In genomic region chr13:98581971-98582702, GRCh38 we compare ENCODE assay signal across 11 cellular contexts. TPM values are rescaled to one million over a fixed set of nuclear protein-coding genes. Genes with fewer than 3 reads are reported as not detected.
DNase-seq lines count a peak whose midpoint lies in the region; ATAC-seq and TF ChIP-seq lines count a peak whose summit lies in the region.
"Had no signal": no experiment of that assay in that cellular context is flagged by ENCODE, and none has a peak within 500 bp of the region (broad histone marks: within the 10 kb centered on the region; RNA-seq: fewer than 3 reads in every experiment).

No MANE protein-coding gene starts in this region.

- no peak for DNase-seq in activated naive CD4-positive, alpha-beta T cell (lab: John Stamatoyannopoulos, UW)
- DNase-seq in RWPE2 (ENCODE audit: low spot score) (no peak), foreskin keratinocyte (peak in 1 of 2 donors; percentile 75), type B pancreatic cell (ENCODE audit: extremely low spot score, unreplicated experiment) (no peak), globus pallidus (ENCODE audit: low spot score) (no peak), Kasumi-1 (lab: John Stamatoyannopoulos, UW) (no peak)
- DNase-seq in CD8-positive, alpha-beta memory T cell, result no peak
- DNase-seq: mucosa of descending colon, T-helper 9 cell had no signal

- H3K4me1 ChIP-seq in RWPE2 (ENCODE audit: insufficient read depth, poor library complexity, severe bottlenecking), result peaks cover 33% of the 10 kb centered on the region
- peaks cover 34% of the 10 kb centered on the region for H3K4me1 ChIP-seq in foreskin keratinocyte
- H3K4me1 ChIP-seq in CD8-positive, alpha-beta memory T cell (ENCODE audit: insufficient read depth, low read length), result no peaks in the 10 kb centered on the region

- H3K4me1 Mint-ChIP-seq in activated naive CD4-positive, alpha-beta T cell treated with anti-CD3 and anti-CD28 coated beads, Interleukin-2, amount 50 U/mL, for 24 hours, result peaks cover 9% of the 10 kb centered on the region
- peaks cover 58% of the 10 kb centered on the region for H3K4me1 Mint-ChIP-seq in type B pancreatic cell (ENCODE audit: unreplicated experiment)
- H3K4me1 Mint-ChIP-seq in CD8-positive, alpha-beta memory T cell, result peaks cover 2 to 14% (median 5%) of the 10 kb centered on the region in 3 donors

- TF ChIP-seq CTCF in RWPE2 (IDR thresholded peaks at IDR 0.05; ENCODE audit: poor library complexity, severe bottlenecking), result no peak
- no peak for TF ChIP-seq CTCF in foreskin keratinocyte (conservative IDR thresholded peaks at IDR 0.05)
- peak; percentile 33 for TF ChIP-seq CTCF in type B pancreatic cell (conservative IDR thresholded peaks at IDR 0.05)

- CTCF ChIA-PET in CD8-positive, alpha-beta memory T cell (lab: Charles Lee), result interaction anchor here (0.9 to 1.2 kb wide), 2 partner anchors 12 to 137 kb away, joined by 3 to 4 read pairs; no protein-coding TSS in a partner anchor

- H3K9me3 Mint-ChIP-seq in activated naive CD4-positive, alpha-beta T cell treated with anti-CD3 and anti-CD28 coated beads, Interleukin-2, amount 50 U/mL, for 24 hours, result no peaks in the 10 kb centered on the region
- H3K9me3 Mint-ChIP-seq in type B pancreatic cell, result no peaks in the 10 kb centered on the region
- H3K9me3 Mint-ChIP-seq in CD8-positive, alpha-beta memory T cell, result no peaks in the 10 kb centered on the region
- H3K9me3 Mint-ChIP-seq: IgD-negative memory B cell had no signal

- H3K4me3 Mint-ChIP-seq in activated naive CD4-positive, alpha-beta T cell treated with anti-CD3 and anti-CD28 coated beads, Interleukin-2, amount 50 U/mL, for 24 hours, result no peak overlapping the region
- H3K4me3 Mint-ChIP-seq in type B pancreatic cell, result peak overlapping the region; percentile 64
- no peak overlapping the region for H3K4me3 Mint-ChIP-seq in CD8-positive, alpha-beta memory T cell

- no peaks in the 10 kb centered on the region for H3K27me3 ChIP-seq in RWPE2 (ENCODE audit: insufficient read depth, poor library complexity, severe bottlenecking)
- no peaks in the 10 kb centered on the region for H3K27me3 ChIP-seq in foreskin keratinocyte
- H3K27me3 ChIP-seq in CD8-positive, alpha-beta memory T cell (ENCODE audit: insufficient read depth, low read length, poor library complexity, severe bottlenecking), result no peaks in the 10 kb centered on the region

- no peak; the same call in 2 of the 3 replicates for ATAC-seq in RWPE2 (ENCODE audit: low read depth)
- ATAC-seq in foreskin keratinocyte, result peak; percentile 24
- ATAC-seq: mucosa of descending colon had no signal

- no peaks in the 10 kb centered on the region for H3K27me3 Mint-ChIP-seq in activated naive CD4-positive, alpha-beta T cell treated with anti-CD3 and anti-CD28 coated beads, Interleukin-2, amount 50 U/mL, for 24 hours
- no peaks in the 10 kb centered on the region for H3K27me3 Mint-ChIP-seq in type B pancreatic cell
- H3K27me3 Mint-ChIP-seq in CD8-positive, alpha-beta memory T cell, result no peaks in the 10 kb centered on the region
- H3K27me3 Mint-ChIP-seq: IgD-negative memory B cell had no signal

- H3K27ac ChIP-seq in RWPE2 (ENCODE audit: poor library complexity, severe bottlenecking), result peak overlapping the region; percentile 72
- H3K27ac ChIP-seq in foreskin keratinocyte, result peak overlapping the region; percentile 75
- no peak overlapping the region for H3K27ac ChIP-seq in CD8-positive, alpha-beta memory T cell (ENCODE audit: low read depth, low read length)

- no peaks in the 10 kb centered on the region for H3K36me3 Mint-ChIP-seq in activated naive CD4-positive, alpha-beta T cell treated with anti-CD3 and anti-CD28 coated beads, Interleukin-2, amount 50 U/mL, for 24 hours
- H3K36me3 Mint-ChIP-seq in type B pancreatic cell, result no peaks in the 10 kb centered on the region
- no peaks in the 10 kb centered on the region for H3K36me3 Mint-ChIP-seq in CD8-positive, alpha-beta memory T cell
- H3K36me3 Mint-ChIP-seq: IgD-negative memory B cell had no signal

- peak overlapping the region; percentile 14 for H3K27ac Mint-ChIP-seq in activated naive CD4-positive, alpha-beta T cell treated with anti-CD3 and anti-CD28 coated beads, Interleukin-2, amount 50 U/mL, for 24 hours
- H3K27ac Mint-ChIP-seq in type B pancreatic cell, result peak overlapping the region; percentile 96
- H3K27ac Mint-ChIP-seq in CD8-positive, alpha-beta memory T cell, result peak overlapping the region in 3 of 8 donors; percentile 10 to 58 (median 57)

- no peaks in the 10 kb centered on the region for H3K9me3 ChIP-seq in RWPE2 (ENCODE audit: severe bottlenecking)
- no peaks in the 10 kb centered on the region for H3K9me3 ChIP-seq in CD8-positive, alpha-beta memory T cell (ENCODE audit: low read length)
- H3K9me3 ChIP-seq: mucosa of descending colon had no signal

- no peaks in the 10 kb centered on the region for H3K36me3 ChIP-seq in RWPE2 (ENCODE audit: low read depth)
- H3K36me3 ChIP-seq in CD8-positive, alpha-beta memory T cell (ENCODE audit: insufficient read depth, low read length), result no peaks in the 10 kb centered on the region

- no peak overlapping the region for H3K4me3 ChIP-seq in RWPE2 (ENCODE audit: severe bottlenecking)
- no peak overlapping the region for H3K4me3 ChIP-seq in CD8-positive, alpha-beta memory T cell (ENCODE audit: low read length)
- H3K4me3 ChIP-seq: mucosa of descending colon had no signal

- POLR2A ChIA-PET in CD8-positive, alpha-beta memory T cell (lab: Charles Lee), result no interaction called here

RNA-seq across cellular contexts. Expression of gene STK24, which starts 5.2 kb away (rescaled TPM):
- total RNA-seq in foreskin keratinocyte (123 and 130 TPM in 2 replicates), type B pancreatic cell (ENCODE audit: low replicate concordance) (121 and 180 TPM in 2 replicates)
- 93.2 and 103 TPM in 2 replicates for polyA plus RNA-seq in foreskin keratinocyte
- total RNA-seq in CD8-positive, alpha-beta memory T cell, result 100 to 1,000 TPM; 149 to 150 TPM
- polyA plus RNA-seq in CD8-positive, alpha-beta memory T cell, result 63.6 TPM
